22 cellular contexts compared by ENCODE assay signal in genomic region chr15:66747866-66748265, GRCh38. TPM values are rescaled to one million over a fixed set of nuclear protein-coding genes. Genes with fewer than 3 reads are reported as not detected.
A peak's percentile ranks its signal among the peaks of the same experiment; 100 is the strongest.
DNase-seq lines count a peak whose midpoint lies in the region; ATAC-seq and TF ChIP-seq lines count a peak whose summit lies in the region.
"Had no signal": no experiment of that assay in that cellular context is flagged by ENCODE, and none has a peak within 500 bp of the region (broad histone marks: within the 10 kb centered on the region; RNA-seq: fewer than 3 reads in every experiment).

No MANE protein-coding gene starts in this region.

- TF ChIP-seq CTCF in cardiac muscle cell (IDR thresholded peaks at IDR 0.05; ENCODE audit: low read depth, low read length) (no peak), brain microvascular endothelial cell (IDR thresholded peaks at IDR 0.05; ENCODE audit: low read depth, low read length, missing control alignments) (no peak), nephron progenitor cell (IDR thresholded peaks at IDR 0.05) (no peak)

- peaks cover 74% of the 10 kb centered on the region for H3K4me1 Mint-ChIP-seq in nephron progenitor cell

- peaks cover 4% of the 10 kb centered on the region for H3K27me3 Mint-ChIP-seq in nephron progenitor cell (ENCODE audit: low read depth, poor library complexity)

- H3K4me1 ChIP-seq in cardiac muscle cell (ENCODE audit: low read depth), result peaks cover 46% of the 10 kb centered on the region

- H3K27me3 ChIP-seq in cardiac muscle cell, result no peaks in the 10 kb centered on the region
- no peaks in the 10 kb centered on the region for H3K27me3 ChIP-seq in brain microvascular endothelial cell (replicated peaks)
- H3K27me3 ChIP-seq: neutrophil had no signal

- H3K27ac ChIP-seq in cardiac muscle cell (peak overlapping the region; percentile 73), brain microvascular endothelial cell (peak overlapping the region; percentile 63)
- H3K27ac ChIP-seq: 22Rv1, C4-2B, epithelial cell of prostate, neutrophil had no signal

- H3K36me3 Mint-ChIP-seq in nephron progenitor cell (ENCODE audit: low read depth), result peaks cover 28% of the 10 kb centered on the region

- peak overlapping the region; percentile 10 for H3K4me3 Mint-ChIP-seq in nephron progenitor cell
- H3K4me3 Mint-ChIP-seq: T-helper 17 cell had no signal

- H3K27ac Mint-ChIP-seq in nephron progenitor cell, result peak overlapping the region; percentile 17
- H3K27ac Mint-ChIP-seq: activated T-helper 2 cell treated with anti-CD3 and anti-CD28 coated beads, Interferon-gamma antibody, Interleukin-2, Interleukin-4, amounts not matched to agents 10 μg/mL and 5 μg/mL and 100 μg/mL, durations not matched to agents 14 hours and 24 hours and 36 hours; T-helper 17 cell had no signal

- H3K36me3 ChIP-seq in cardiac muscle cell, result peaks cover 15% of the 10 kb centered on the region
- no peaks in the 10 kb centered on the region for H3K36me3 ChIP-seq in brain microvascular endothelial cell (replicated peaks)
- H3K36me3 ChIP-seq: neutrophil had no signal

- H3K4me3 ChIP-seq in cardiac muscle cell (no peak overlapping the region), brain microvascular endothelial cell (ENCODE audit: low read depth, low read length) (no peak overlapping the region)

- intact Hi-C loops in left ventricle myocardium superior (cut with micrococcal nuclease), result no loop called here

- TF ChIP-seq POLR2A in erythroblast (IDR thresholded peaks at IDR 0.05; ENCODE audit: low read length), result no peak

- ATAC-seq in left ventricle myocardium superior, result no peak
- ATAC-seq: Right ventricle myocardium inferior, T-helper 17 cell had no signal

- no peaks in the 10 kb centered on the region for H3K9me3 ChIP-seq in cardiac muscle cell (ENCODE audit: low read depth)
- H3K9me3 ChIP-seq: neutrophil had no signal

- DNase-seq in cardiac muscle cell (ENCODE audit: low read depth in 1 of 2, low spot score in 1 of 2), result no peak
- no peak for DNase-seq in left ventricle myocardium superior
- no peak for DNase-seq in brain microvascular endothelial cell
- no peak for DNase-seq in nephron progenitor cell
- DNase-seq in NCI-H345 (lab: John Stamatoyannopoulos, UW), result no peak
- DNase-seq in HK-2 (ENCODE audit: unreplicated experiment), result no peak
- DNase-seq in erythroblast (lab: John Stamatoyannopoulos, UW), result no peak
- no peak for DNase-seq in DMS79 treated with DMSO at 0.1 percent for 48 hours (lab: John Stamatoyannopoulos, UW)
- DNase-seq: amniotic stem cell; cortex of kidney; DMS53; Karpas-422; midbrain; NCI-H2227 treated with DMSO at 0.1 percent for 48 hours; NK-92 treated with Interleukin-12 subunit alpha and Interleukin-12 subunit beta, amount 100 ng/mL, for 24 hours; T-helper 17 cell had no signal

- no peaks in the 10 kb centered on the region for H3K9me3 Mint-ChIP-seq in nephron progenitor cell
- H3K9me3 Mint-ChIP-seq: activated T-helper 2 cell treated with anti-CD3 and anti-CD28 coated beads, Interferon-gamma antibody, Interleukin-2, Interleukin-4, amounts not matched to agents 10 μg/mL and 5 μg/mL and 100 μg/mL, durations not matched to agents 14 hours and 24 hours and 36 hours had no signal

- in situ Hi-C loops in brain microvascular endothelial cell (cut with HindIII; ENCODE audit: low pct_ligation_motif_present, low sequenced_read_pairs), result no loop called here

RNA-seq across cellular contexts. Expression of gene SMAD6, which starts 45.8 kb away (rescaled TPM):
- total RNA-seq in cardiac muscle cell (232 and 274 TPM in 2 replicates), left ventricle myocardium superior (14.9 TPM)
- 106 and 155 TPM in 2 replicates for polyA plus RNA-seq in cardiac muscle cell

Comparison
In these comparisons a context has a peak if more than half of its experiments do, and no peak if none do; other contexts are left out.
1. RNA of gene SMAD6, which starts 45.8 kb away (total RNA-seq): 232 to 274 TPM in cardiac muscle cell; 14.9 TPM in left ventricle myocardium superior (single experiment); every median in the first group is over 10 times any median in the second.